In genomic region chr11:59666969-59667368, GRCh38 we compare ENCODE assay signal across 10 cellular contexts. TPM values are rescaled to one million over a fixed set of nuclear protein-coding genes. Genes with fewer than 3 reads are reported as not detected.
DNase-seq lines count a peak whose midpoint lies in the region; ATAC-seq and TF ChIP-seq lines count a peak whose summit lies in the region.
"Had no signal": no experiment of that assay in that cellular context is flagged by ENCODE, and none has a peak within 500 bp of the region (broad histone marks: within the 10 kb centered on the region; RNA-seq: fewer than 3 reads in every experiment).

No MANE protein-coding gene starts in this region.

- no peak overlapping the region for H2BK15ac ChIP-seq in IMR-90 (ENCODE audit: low read depth, low read length)

- H2BK5ac ChIP-seq in IMR-90 (ENCODE audit: low read depth, low read length, poor library complexity, severe bottlenecking) = no peak overlapping the region

- no peak overlapping the region for H3K18ac ChIP-seq in IMR-90 (ENCODE audit: low read depth, low read length)

- in situ Hi-C loops in IMR-90 (cut with MboI; ENCODE audit: low sequenced_read_pairs) = no loop called here

- no peaks in the 10 kb centered on the region for H3K9me1 ChIP-seq in IMR-90 (ENCODE audit: insufficient read depth, low read length)

- H4K5ac ChIP-seq in IMR-90 (ENCODE audit: low read depth, low read length) = no peak overlapping the region

- peak; percentile 57 for DNase-seq in AG10803 (ENCODE audit: low read depth)
- DNase-seq in IMR-90 = peak; percentile 15
- peak; percentile 55 for DNase-seq in amniotic epithelial cell (ENCODE audit: low read depth)
- DNase-seq in mesothelial cell of epicardium (ENCODE audit: low spot score in 2 of 2, unreplicated experiment in 2 of 2) = no peak
- DNase-seq in GM19240 (ENCODE audit: insufficient read length, low spot score) = no peak

- ATAC-seq in IMR-90 (ENCODE audit: low read depth) = no peak
- ATAC-seq in HG03457 (IDR thresholded peaks at IDR 0.05; ENCODE audit: unreplicated experiment) = no peak
- no peak for ATAC-seq in GM21390 (IDR thresholded peaks at IDR 0.05; ENCODE audit: unreplicated experiment)
- no peak for ATAC-seq in GM19397 (IDR thresholded peaks at IDR 0.05; ENCODE audit: unreplicated experiment)

- POLR2A ChIA-PET in IMR-90 (lab: Charles Lee; ENCODE audit: unreplicated experiment) = no interaction called here

- no peak overlapping the region for H2AK9ac ChIP-seq in IMR-90 (replicated peaks; ENCODE audit: low read depth, low read length, poor library complexity)

- no TSS peak for BruUV-seq in IMR-90 (replicated peaks; lab: Mats Ljungman, UMichigan)

- 0 out of 4 replicates have a peak overlapping the region, but pooled peaks of 1 of the 2 experiments have one; percentile 17 for H4K8ac ChIP-seq in IMR-90 (ENCODE audit: low read depth in 2 of 2, low read length in 2 of 2)

- no peak overlapping the region for H2BK20ac ChIP-seq in IMR-90 (ENCODE audit: low read depth, low read length)

- WGBS in IMR-90 (ENCODE audit: extremely low coverage in 2 of 2, insufficient read length in 1 of 2), 2 experiments = no CpG with 5 or more reads among the region's 1 CpG

- CTCF ChIA-PET in IMR-90 (lab: Yijun Ruan, JAX) = no interaction called here

- peaks cover 6% of the 10 kb centered on the region for H3K36me3 ChIP-seq in IMR-90 (ENCODE audit: control insufficient read depth, insufficient read depth, low read length)

- H3K27me3 ChIP-seq in IMR-90 (ENCODE audit: control insufficient read depth, insufficient read depth, low read length) = no peaks in the 10 kb centered on the region
- H3K27me3 ChIP-seq: cardiac muscle cell had no signal

- H4K91ac ChIP-seq in IMR-90 (ENCODE audit: insufficient read depth, low read depth, low read length) = no peak overlapping the region

- H3K79me1 ChIP-seq in IMR-90 (ENCODE audit: low read depth in 1 of 2, low read length in 2 of 2) = peaks cover 16 to 42% of the 10 kb centered on the region in 2 experiments; a peak in 3 of 4 replicates

- no peak overlapping the region for H2BK120ac ChIP-seq in IMR-90 (ENCODE audit: low read depth, low read length)

- H3K9me3 Mint-ChIP-seq in mesothelial cell of epicardium = no peaks in the 10 kb centered on the region

- H3K56ac ChIP-seq in IMR-90 (ENCODE audit: extremely low read depth, insufficient read depth, low read length) = no peak overlapping the region

- no peak overlapping the region for H2AFZ ChIP-seq in IMR-90 (replicated peaks; ENCODE audit: low read length, poor library complexity)

- peaks cover 9% of the 10 kb centered on the region; the same call in 1 of the 2 replicates for H4K20me1 ChIP-seq in IMR-90 (ENCODE audit: insufficient read depth, low read length)

- H3K4me1 ChIP-seq in IMR-90 (ENCODE audit: control insufficient read depth, insufficient read depth, low read length) = peaks cover 3% of the 10 kb centered on the region; the same call in 1 of the 2 replicates

- H3K14ac ChIP-seq in IMR-90 (replicated peaks; ENCODE audit: low read depth, low read length) = no peak overlapping the region

- H3K4me2 ChIP-seq in IMR-90 (ENCODE audit: low read depth, low read length) = peak overlapping the region; percentile 92

- TF ChIP-seq POLR2A in IMR-90 (IDR thresholded peaks at IDR 0.05; ENCODE audit: low read depth, low read length) = no peak

- H3K4me3 ChIP-seq in AG10803 (ENCODE audit: low read length) = peak overlapping the region; percentile 85
- no peak overlapping the region for H3K4me3 ChIP-seq in IMR-90 (ENCODE audit: insufficient read depth, low read depth, low read length)

- H3K23ac ChIP-seq in IMR-90 (ENCODE audit: low read depth, low read length) = no peak overlapping the region

- H3K4ac ChIP-seq in IMR-90 (ENCODE audit: low read depth, low read length) = no peak overlapping the region

- TF ChIP-seq CTCF in AG10803 (conservative IDR thresholded peaks at IDR 0.05; ENCODE audit: low read length) (no peak), IMR-90 (conservative IDR thresholded peaks at IDR 0.05; ENCODE audit: low read depth, low read length) (no peak), mesothelial cell of epicardium (IDR thresholded peaks at IDR 0.05; ENCODE audit: unreplicated experiment) (no peak)

- H2AK5ac ChIP-seq in IMR-90 (ENCODE audit: low read depth, low read length) = no peak overlapping the region

- intact Hi-C loops in IMR-90 (cut with micrococcal nuclease) = loop anchor here (5.0 kb wide), 1 partner anchor 135 kb away; no protein-coding TSS in a partner anchor

- H3K9me3 ChIP-seq in IMR-90 (ENCODE audit: control insufficient read depth, insufficient read depth, low read length) = no peaks in the 10 kb centered on the region

- H3K36me3 Mint-ChIP-seq in mesothelial cell of epicardium = peaks cover 11% of the 10 kb centered on the region

- dilution Hi-C loops in IMR-90 (cut with HindIII; ENCODE audit: low sequenced_read_pairs, unreplicated experiment) = no loop called here

- peaks cover 2% of the 10 kb centered on the region for H3K27me3 Mint-ChIP-seq in mesothelial cell of epicardium (ENCODE audit: low read depth)

- H3K27ac Mint-ChIP-seq in mesothelial cell of epicardium = peak overlapping the region; percentile 3

- H3K4me3 Mint-ChIP-seq in mesothelial cell of epicardium = peak overlapping the region; percentile 91

- H3K4me1 Mint-ChIP-seq in mesothelial cell of epicardium = peaks cover 22% of the 10 kb centered on the region

- H3K9ac ChIP-seq in IMR-90 (ENCODE audit: low read depth, low read length) = no peak overlapping the region

- peak overlapping the region; percentile 16; the same call in 1 of the 2 replicates for H3K27ac ChIP-seq in IMR-90 (ENCODE audit: insufficient read depth, low read length)

- no peak for TF ChIP-seq RAD21 in IMR-90 (IDR thresholded peaks at IDR 0.05; ENCODE audit: low read length)

TF ChIP-seq in IMR-90, 13 proteins besides CTCF, POLR2A, EP300 and RAD21:
- no peak for TF ChIP-seq FOS (IDR thresholded peaks at IDR 0.05; ENCODE audit: low read depth, low read length)
- TF ChIP-seq CEBPB (IDR thresholded peaks at IDR 0.05; ENCODE audit: low read depth, low read length) = peak; percentile 81

RNA-seq across cellular contexts. Expression of gene PATL1, which starts 1.9 kb away (rescaled TPM):
- total RNA-seq in IMR-90 (2012; rRNA removed) (3.9 and 4.4 TPM in 2 replicates), mesothelial cell of epicardium (30.6 to 32.0 TPM (median 31.6 TPM) in 3 replicates)
- polyA plus RNA-seq in IMR-90 (2012; rRNA removed) = 29.7 and 30.9 TPM in 2 replicates
- polyA plus RNA-seq in IMR-90 (2012; cell fraction: cytosol; rRNA removed) = 12.5 and 13.6 TPM in 2 replicates
- polyA plus RNA-seq in IMR-90 (2012; cell fraction: nucleus; rRNA removed; ENCODE audit: low replicate concordance) = 7.4 and 21.6 TPM in 2 replicates

RNA-seq across cellular contexts. Expression of gene OR10V1, which starts 46.7 kb away (rescaled TPM):
- total RNA-seq in IMR-90 (2012; rRNA removed) (not detected in 2 replicates), mesothelial cell of epicardium (not detected in 3 replicates)
- polyA plus RNA-seq in IMR-90 (2012; rRNA removed) = not detected in 2 replicates
- not detected in 2 replicates for polyA plus RNA-seq in IMR-90 (2012; cell fraction: cytosol; rRNA removed)
- not detected in 2 replicates for polyA plus RNA-seq in IMR-90 (2012; cell fraction: nucleus; rRNA removed; ENCODE audit: low replicate concordance)
- total RNA-seq: cardiac muscle cell; T-helper 2 cell treated with Interferon-gamma antibody and Interleukin-4, amounts not matched to agents 100 ng/mL and 5 ng/mL, for 36 hours had no signal
- polyA plus RNA-seq: cardiac muscle cell had no signal

RNA-seq across cellular contexts. Expression of gene OSBP, which starts 51.4 kb away (rescaled TPM):
- total RNA-seq in IMR-90 (2012; rRNA removed) (27.2 and 27.4 TPM in 2 replicates), mesothelial cell of epicardium (45.0 to 47.6 TPM (median 46.8 TPM) in 3 replicates)
- 15.4 and 22.1 TPM in 2 replicates for polyA plus RNA-seq in IMR-90 (2012; rRNA removed)
- 5.8 and 8.5 TPM in 2 replicates for polyA plus RNA-seq in IMR-90 (2012; cell fraction: cytosol; rRNA removed)
- polyA plus RNA-seq in IMR-90 (2012; cell fraction: nucleus; rRNA removed; ENCODE audit: low replicate concordance) = 5.2 and 32.2 TPM in 2 replicates

Comparison
In these comparisons a context has a peak if more than half of its experiments do, and no peak if none do; other contexts are left out.
1. DNase-seq: peak in AG10803 (single experiment), IMR-90 (single experiment) and amniotic epithelial cell (single experiment); none in mesothelial cell of epicardium (0 of 2) and GM19240 (single experiment).